In the genomic region with DNA sequence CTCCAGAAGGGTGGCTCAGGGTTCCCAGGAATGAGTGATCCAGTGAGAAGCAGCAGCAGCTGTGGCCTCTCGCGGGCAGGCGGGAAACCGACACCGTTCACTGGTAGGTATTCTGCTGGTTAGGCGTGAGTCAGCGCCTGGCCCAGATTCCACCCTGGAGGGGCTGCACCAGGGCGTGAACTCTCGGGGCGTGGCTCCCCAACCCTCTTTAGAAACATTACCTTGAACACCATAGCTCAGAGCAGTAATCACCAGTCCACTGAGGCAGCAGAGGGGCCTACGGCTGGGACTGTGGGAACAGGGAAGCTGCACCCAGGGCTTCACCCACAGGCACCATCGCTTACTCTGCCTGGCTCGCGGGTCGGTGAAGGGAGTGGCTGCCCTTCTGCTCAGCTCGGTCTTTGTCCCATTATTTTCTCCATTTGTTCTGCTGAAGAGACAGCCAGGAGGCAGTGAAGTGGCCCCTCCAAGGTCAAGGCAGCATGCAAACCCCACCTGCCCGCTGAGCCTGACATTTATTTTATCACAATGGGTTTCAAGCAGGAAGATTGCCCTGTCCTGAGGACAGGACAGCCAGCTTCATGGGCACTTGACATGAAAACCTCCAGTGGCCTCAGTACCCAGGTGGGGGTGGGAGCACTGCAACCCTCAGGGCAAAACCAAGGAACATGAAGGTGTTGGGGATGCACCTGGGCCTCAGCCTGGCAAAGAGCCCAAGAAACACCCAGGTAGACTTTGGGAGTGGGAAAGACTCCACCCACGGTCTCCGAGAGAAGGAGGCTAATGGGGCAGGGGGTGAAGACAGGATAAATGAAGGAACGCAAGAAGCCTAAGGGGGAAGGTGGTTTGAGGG, we compare ENCODE assay signal across 1 cellular context.
A peak's percentile ranks its signal among the peaks of the same experiment; 100 is the strongest.
TF ChIP-seq lines count a peak whose summit lies in the region.

No MANE protein-coding gene starts in this region.

TF ChIP-seq in K562, 482 proteins besides CTCF, POLR2A, EP300 and RAD21 (continued from another document and continues in another):
- no peak for TF ChIP-seq VEZF1 (CRISPR knock-in tag; IDR thresholded peaks at IDR 0.05)
- TF ChIP-seq EP400 (IDR thresholded peaks at IDR 0.05) = peak; percentile 36; the same call in 1 of the 2 replicates
- TF ChIP-seq KAT8 (IDR thresholded peaks at IDR 0.05; ENCODE audit: low read depth) = no peak
- no peak for TF ChIP-seq ZBTB1 (CRISPR knock-in tag; IDR thresholded peaks at IDR 0.05; ENCODE audit: borderline replicate concordance, low read depth)
- no peak for TF ChIP-seq SLC30A9 (CRISPR knock-in tag; IDR thresholded peaks at IDR 0.05)
- peak; percentile 48; the same call in 1 of the 2 replicates for TF ChIP-seq RNF2 (IDR thresholded peaks at IDR 0.05)
- TF ChIP-seq ZNF316 (IDR thresholded peaks at IDR 0.05) = peak; percentile 87
- peak; percentile 79 for TF ChIP-seq RBFOX2 (IDR thresholded peaks at IDR 0.05; ENCODE audit: low read depth, low read length)
- peak; percentile 55 for TF ChIP-seq TAF9B (IDR thresholded peaks at IDR 0.05; ENCODE audit: partially characterized antibody)
- peak; percentile 89; the same call in 1 of the 2 replicates for TF ChIP-seq ZBTB7A (IDR thresholded peaks at IDR 0.05; ENCODE audit: borderline replicate concordance, control insufficient read depth, low read depth, low read length)
- TF ChIP-seq ZNF175 (CRISPR knock-in tag; IDR thresholded peaks at IDR 0.05; ENCODE audit: low read depth) = 0 out of 2 replicates have a peak, but pooled peaks have one; percentile 30
- TF ChIP-seq CXXC5 (CRISPR knock-in tag; IDR thresholded peaks at IDR 0.05) = peak; percentile 75
- peak; percentile 41 for TF ChIP-seq ZFX (CRISPR knock-in tag; IDR thresholded peaks at IDR 0.05)
- no peak for TF ChIP-seq ILK (tag; IDR thresholded peaks at IDR 0.05; ENCODE audit: borderline replicate concordance, low read depth)
- peak; percentile 27; the same call in 1 of the 2 replicates for TF ChIP-seq BHLHE40 (IDR thresholded peaks at IDR 0.05; ENCODE audit: low read length)
- peak; percentile 95 to 97 for TF ChIP-seq E2F6 (IDR thresholded peaks at IDR 0.05; ENCODE audit: borderline replicate concordance in 1 of 2, extremely low read depth in 1 of 2, insufficient read depth in 1 of 2, insufficient read length in 1 of 2, low read depth in 1 of 2, low read length in 1 of 2, poor library complexity in 1 of 2, severe bottlenecking in 1 of 2)
- TF ChIP-seq CHCHD3 (CRISPR knock-in tag; IDR thresholded peaks at IDR 0.05) = no peak
- TF ChIP-seq TEAD1 (CRISPR knock-in tag; IDR thresholded peaks at IDR 0.05) = 0 out of 4 replicates have a peak, but pooled peaks of 1 of the 2 experiments have one; percentile 29
- 0 out of 2 replicates have a peak, but pooled peaks have one; percentile 36 for TF ChIP-seq SMARCE1 (IDR thresholded peaks at IDR 0.05)
- TF ChIP-seq ZNF589 (CRISPR knock-in tag; IDR thresholded peaks at IDR 0.05; ENCODE audit: low read depth) = peak; percentile 80; the same call in 1 of the 2 replicates
- TF ChIP-seq YY1 (IDR thresholded peaks at IDR 0.05; ENCODE audit: borderline replicate concordance in 1 of 3, control insufficient read depth in 1 of 3, extremely low read depth in 1 of 3, insufficient read depth in 3 of 3, insufficient read length in 1 of 3, insufficient replicate concordance in 2 of 3, low read depth in 1 of 3, low read length in 2 of 3) = peak in 1 of 3 experiments; percentile 4
- no peak for TF ChIP-seq ZNF76 (CRISPR knock-in tag; IDR thresholded peaks at IDR 0.05; ENCODE audit: borderline replicate concordance)
- peak; percentile 58 for TF ChIP-seq ZNF395 (CRISPR knock-in tag; IDR thresholded peaks at IDR 0.05)
- no peak for TF ChIP-seq U2AF2 (optimal IDR thresholded peaks at IDR 0.05; ENCODE audit: low read depth, low read length)
- no peak for TF ChIP-seq ZSCAN32 (CRISPR knock-in tag; IDR thresholded peaks at IDR 0.05)
- 0 out of 2 replicates have a peak, but pooled peaks have one; percentile 19 for TF ChIP-seq KLF1 (tag; IDR thresholded peaks at IDR 0.05)
- TF ChIP-seq JUN (IDR thresholded peaks at IDR 0.05; ENCODE audit: borderline replicate concordance, low read depth, low read length) = peak; percentile 65
- TF ChIP-seq JUN (CRISPR knock-in tag; IDR thresholded peaks at IDR 0.05; ENCODE audit: borderline replicate concordance) = no peak
- peak; percentile 17; the same call in 1 of the 2 replicates for TF ChIP-seq TOE1 (IDR thresholded peaks at IDR 0.05; ENCODE audit: borderline replicate concordance)
- TF ChIP-seq TOE1 (CRISPR knock-in tag; IDR thresholded peaks at IDR 0.05; ENCODE audit: borderline replicate concordance, low read depth) = no peak
- peak; percentile 36; the same call in 1 of the 2 replicates for TF ChIP-seq TEAD4 (IDR thresholded peaks at IDR 0.05; ENCODE audit: low read length)
- no peak for TF ChIP-seq TEAD4 (CRISPR knock-in tag; IDR thresholded peaks at IDR 0.05; ENCODE audit: borderline replicate concordance)
- peak; percentile 79 for TF ChIP-seq MGA (IDR thresholded peaks at IDR 0.05)
- TF ChIP-seq, protein P1, sequence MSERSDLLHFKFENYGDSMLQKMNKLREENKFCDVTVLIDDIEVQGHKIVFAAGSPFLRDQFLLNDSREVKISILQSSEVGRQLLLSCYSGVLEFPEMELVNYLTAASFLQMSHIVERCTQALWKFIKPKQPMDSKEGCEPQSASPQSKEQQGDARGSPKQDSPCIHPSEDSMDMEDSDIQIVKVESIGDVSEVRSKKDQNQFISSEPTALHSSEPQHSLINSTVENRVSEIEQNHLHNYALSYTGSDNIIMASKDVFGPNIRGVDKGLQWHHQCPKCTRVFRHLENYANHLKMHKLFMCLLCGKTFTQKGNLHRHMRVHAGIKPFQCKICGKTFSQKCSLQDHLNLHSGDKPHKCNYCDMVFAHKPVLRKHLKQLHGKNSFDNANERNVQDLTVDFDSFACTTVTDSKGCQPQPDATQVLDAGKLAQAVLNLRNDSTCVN (CRISPR knock-in tag; IDR thresholded peaks at IDR 0.05) = no peak
- no peak for TF ChIP-seq ATF1 (CRISPR knock-in tag; IDR thresholded peaks at IDR 0.05)
- 0 out of 2 replicates have a peak, but pooled peaks have one; percentile 18 for TF ChIP-seq ATF1 (tag; IDR thresholded peaks at IDR 0.05)
- no peak for TF ChIP-seq NR2C2 (CRISPR knock-in tag; IDR thresholded peaks at IDR 0.05)
- TF ChIP-seq NR2C2 (tag; IDR thresholded peaks at IDR 0.05) = peak; percentile 80
- TF ChIP-seq SETDB1 (IDR thresholded peaks at IDR 0.05; ENCODE audit: low read length) = no peak
- TF ChIP-seq ETV1 (tag; conservative IDR thresholded peaks at IDR 0.05; ENCODE audit: low read depth) = no peak
- TF ChIP-seq, protein P2, sequence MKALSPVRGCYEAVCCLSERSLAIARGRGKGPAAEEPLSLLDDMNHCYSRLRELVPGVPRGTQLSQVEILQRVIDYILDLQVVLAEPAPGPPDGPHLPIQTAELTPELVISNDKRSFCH (CRISPR knock-in tag; IDR thresholded peaks at IDR 0.05) = no peak
- TF ChIP-seq, protein P2 (tag; IDR thresholded peaks at IDR 0.05) = peak; percentile 21; the same call in 1 of the 2 replicates
- no peak for TF ChIP-seq HDAC1 (IDR thresholded peaks at IDR 0.05)
- TF ChIP-seq ZNF124 (CRISPR knock-in tag; IDR thresholded peaks at IDR 0.05) = no peak
- peak in 1 of 2 experiments; percentile 48; a peak in 1 of 4 replicates for TF ChIP-seq SRF (CRISPR knock-in tag; IDR thresholded peaks at IDR 0.05)
- TF ChIP-seq NR2C1 (IDR thresholded peaks at IDR 0.05) = peak; percentile 19; the same call in 1 of the 2 replicates
- peak; percentile 59 for TF ChIP-seq NR2C1 (tag; IDR thresholded peaks at IDR 0.05)
- TF ChIP-seq L3MBTL2 (IDR thresholded peaks at IDR 0.05) = peak; percentile 89
- 0 out of 2 replicates have a peak, but pooled peaks have one; percentile 12 for TF ChIP-seq GATAD2B (IDR thresholded peaks at IDR 0.05; ENCODE audit: borderline replicate concordance)
